Comparison of ENCODE assay signal across 9 cellular contexts in genomic region chr6:15770347-15771143, GRCh38.
DNase-seq lines count a peak whose midpoint lies in the region; ATAC-seq lines count a peak whose summit lies in the region.
"Had no signal": no experiment of that assay in that cellular context is flagged by ENCODE, and none has a peak within 500 bp of the region (broad histone marks: within the 10 kb centered on the region; RNA-seq: fewer than 3 reads in every experiment).

No MANE protein-coding gene starts in this region.

- peak overlapping the region; percentile 81 to 84 for H3K27ac Mint-ChIP-seq in activated naive CD4-positive, alpha-beta T cell treated with anti-CD3 and anti-CD28 coated beads, Interleukin-2, amount 50 U/mL, for 72 hours

- H3K9me3 Mint-ChIP-seq in activated naive CD4-positive, alpha-beta T cell treated with anti-CD3 and anti-CD28 coated beads, Interleukin-2, amount 50 U/mL, for 72 hours: peaks cover 7 to 8% of the 10 kb centered on the region in 2 donors
- H3K9me3 Mint-ChIP-seq: neural crest cell had no signal

- H3K36me3 Mint-ChIP-seq in activated naive CD4-positive, alpha-beta T cell treated with anti-CD3 and anti-CD28 coated beads, Interleukin-2, amount 50 U/mL, for 72 hours: no peaks in the 10 kb centered on the region

- ATAC-seq in activated naive CD4-positive, alpha-beta T cell treated with anti-CD3 and anti-CD28 coated beads, Interleukin-2, amount 50 U/mL, for 72 hours: peak; percentile 88 to 94
- peak; percentile 95 for ATAC-seq in HG02884 (IDR thresholded peaks at IDR 0.05; ENCODE audit: unreplicated experiment)

- DNase-seq in activated naive CD4-positive, alpha-beta T cell treated with anti-CD3 and anti-CD28 coated beads, Interleukin-2, amount 50 U/mL, for 72 hours (ENCODE audit: low spot score in 2 of 2): peak in 1 of 2 donors; percentile 26
- DNase-seq in activated naive CD4-positive, alpha-beta T cell (lab: John Stamatoyannopoulos, UW): no peak
- peak; percentile 18 for DNase-seq in T1000 (lab: John Stamatoyannopoulos, UW)
- DNase-seq in stimulated activated CD8-positive, alpha-beta memory T cell treated with anti-CD3 and anti-CD28 coated beads, Interleukin-4, amount 100 ng/mL, for 48 hours: peak; percentile 51
- no peak for DNase-seq in NCI-H1092 (lab: John Stamatoyannopoulos, UW)
- DNase-seq in NCI-H2029 (lab: John Stamatoyannopoulos, UW): no peak
- no peak for DNase-seq in NCI-H1105 treated with DMSO at 0.1 percent for 48 hours (lab: John Stamatoyannopoulos, UW)

Comparison
In these comparisons a context has a peak if more than half of its experiments do, and no peak if none do; other contexts are left out.
1. DNase-seq: peak in T1000 (single experiment) and stimulated activated CD8-positive, alpha-beta memory T cell treated with anti-CD3 and anti-CD28 coated beads, Interleukin-4, amount 100 ng/mL, for 48 hours (single experiment); none in activated naive CD4-positive, alpha-beta T cell (0 of 4), NCI-H1092 (single experiment), NCI-H2029 (single experiment) and NCI-H1105 treated with DMSO at 0.1 percent for 48 hours (single experiment).